Comparison of ENCODE assay signal across 9 cellular contexts in the genomic region with DNA sequence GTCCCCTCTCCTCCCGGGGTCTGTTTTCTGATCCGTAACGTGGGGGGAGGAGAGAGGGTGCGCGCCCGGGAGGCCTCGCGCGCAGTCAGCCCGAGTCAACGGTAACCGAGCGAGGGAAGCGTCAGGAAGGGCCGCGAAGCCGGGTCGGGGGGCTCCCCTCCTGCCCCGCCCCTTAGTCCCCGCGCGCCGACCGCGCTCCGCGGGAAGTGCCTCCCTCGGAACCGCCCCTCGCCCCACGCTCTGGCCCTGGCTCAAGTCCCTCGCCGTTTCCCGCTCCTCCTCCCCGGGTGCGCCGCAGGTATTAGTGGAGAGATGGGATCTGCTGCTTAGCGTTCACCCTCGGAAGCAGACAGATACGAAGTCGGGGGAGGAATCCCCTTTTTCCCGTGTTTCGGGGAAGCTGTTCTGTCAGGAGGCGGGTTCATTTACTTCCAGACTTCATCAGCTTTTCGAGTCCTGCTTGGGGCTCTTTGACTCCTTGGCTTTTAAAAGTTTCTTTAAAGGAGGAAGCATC. TPM values are rescaled to one million over a fixed set of nuclear protein-coding genes. Genes with fewer than 3 reads are reported as not detected.
DNase-seq lines count a peak whose midpoint lies in the region; ATAC-seq, FAIRE-seq and TF ChIP-seq lines count a peak whose summit lies in the region.
"Had no signal": no experiment of that assay in that cellular context is flagged by ENCODE, and none has a peak within 500 bp of the region (broad histone marks: within the 10 kb centered on the region; RNA-seq: fewer than 3 reads in every experiment).

No MANE protein-coding gene starts in this region.

- FAIRE-seq in bronchial epithelial cell (lab: Jason Lieb, UNC) = no peak

- H3K27me3 ChIP-seq in BE2C (no peaks in the 10 kb centered on the region), bronchial epithelial cell (ENCODE audit: control insufficient read depth, insufficient read depth, low read length) (no peaks in the 10 kb centered on the region)

- H3K36me3 ChIP-seq in BE2C (peaks cover 33% of the 10 kb centered on the region), bronchial epithelial cell (ENCODE audit: control insufficient read depth, insufficient read depth, low read length) (peaks cover 1% of the 10 kb centered on the region)

- H3K4me3 ChIP-seq in BE2C (ENCODE audit: low read depth, low read length) = peak overlapping the region; percentile 95
- H3K4me3 ChIP-seq in bronchial epithelial cell (ENCODE audit: low read depth, low read length) = peak overlapping the region; percentile 92

- no peaks in the 10 kb centered on the region for H3K9me3 ChIP-seq in BE2C

- TF ChIP-seq CTCF in BE2C (IDR thresholded peaks at IDR 0.05; ENCODE audit: low read depth, low read length) (no peak), bronchial epithelial cell (IDR thresholded peaks at IDR 0.05; ENCODE audit: insufficient read depth, low read length, severe bottlenecking) (no peak)

- ATAC-seq in GM19324 (IDR thresholded peaks at IDR 0.05; ENCODE audit: low FRiP score, unreplicated experiment) (peak; percentile 33), left lobe of liver (peak; percentile 69)

- DNase-seq in BE2C = peak; percentile 58
- DNase-seq in HT-29 (ENCODE audit: low spot score) = peak; percentile 37
- DNase-seq in T-helper 22 cell (ENCODE audit: low read depth) = peak; percentile 25
- DNase-seq in bronchial epithelial cell (ENCODE audit: low read depth) = peak; percentile 25
- DNase-seq in left lobe of liver (ENCODE audit: low spot score) = peak; percentile 72
- DNase-seq in stimulated activated CD8-positive, alpha-beta memory T cell treated with anti-CD3 and anti-CD28 coated beads, Interleukin-12 subunit alpha, Interleukin-12 subunit beta, amount 100 ng/mL, for 1 hour (ENCODE audit: low read depth) = peak; percentile 2
- DNase-seq in hepatic stellate cell (ENCODE audit: low spot score) = no peak

- no peaks in the 10 kb centered on the region for H3K4me1 ChIP-seq in BE2C

RNA-seq across cellular contexts. Expression of a gene that starts 0.8 kb away (rescaled TPM):
- polyA plus RNA-seq in BE2C (2012; ENCODE audit: insufficient read depth, insufficient read length, low read depth) = 390 TPM
- total RNA-seq in HT-29 (2014; rRNA removed; shearing (Covaris generic)) = 162 and 178 TPM in 2 replicates
- total RNA-seq in bronchial epithelial cell (53.4 and 62.0 TPM in 2 replicates), left lobe of liver (66.9 TPM)

RNA-seq across cellular contexts. Expression of a gene that starts 32.4 kb away (rescaled TPM):
- 11.9 TPM for polyA plus RNA-seq in BE2C (2012; ENCODE audit: insufficient read depth, insufficient read length, low read depth)
- total RNA-seq in HT-29 (2014; rRNA removed; shearing (Covaris generic)) = 20.0 and 25.2 TPM in 2 replicates
- total RNA-seq in bronchial epithelial cell (70.5 and 84.0 TPM in 2 replicates), left lobe of liver (44.6 TPM)

RNA-seq across cellular contexts. Expression of a gene that starts 55.4 kb away (rescaled TPM):
- 401 TPM for polyA plus RNA-seq in BE2C (2012; ENCODE audit: insufficient read depth, insufficient read length, low read depth)
- total RNA-seq in HT-29 (2014; rRNA removed; shearing (Covaris generic)) = 24.0 and 37.1 TPM in 2 replicates
- total RNA-seq in bronchial epithelial cell (21.1 and 50.4 TPM in 2 replicates), left lobe of liver (57.5 TPM)

RNA-seq across cellular contexts. Expression of a gene that starts 56.9 kb away (rescaled TPM):
- polyA plus RNA-seq in BE2C (2012; ENCODE audit: insufficient read depth, insufficient read length, low read depth) = not detected
- total RNA-seq in HT-29 (2014; rRNA removed; shearing (Covaris generic)) = not detected in 2 replicates
- not detected in 2 replicates for total RNA-seq in bronchial epithelial cell
- total RNA-seq in left lobe of liver = 1.7 TPM
- total RNA-seq: LHCN-M2 had no signal
